In genomic region chr17:51860934-51861561, GRCh38 we compare ENCODE assay signal across 8 cellular contexts.
DNase-seq lines count a peak whose midpoint lies in the region; ATAC-seq and TF ChIP-seq lines count a peak whose summit lies in the region.

No MANE protein-coding gene starts in this region.

- intact Hi-C loops in left lung (cut with DNase I) = no loop called here

- no peak overlapping the region for H3K4me3 Mint-ChIP-seq in activated CD4-positive, alpha-beta memory T cell treated with anti-CD3 and anti-CD28 coated beads, Interleukin-2, amount 10 ng/mL, durations not matched to agents 7 days and 5 days

- in situ Hi-C loops in ACHN (cut with HindIII; ENCODE audit: low pct_ligation_motif_present, low pct_unique_long_range_greater_than_20kb, low sequenced_read_pairs) = no loop called here

- no peak overlapping the region for H3K27ac ChIP-seq in left lung

- H3K27me3 ChIP-seq in MG63 (no peaks in the 10 kb centered on the region), left lung (no peaks in the 10 kb centered on the region)

- H3K36me3 Mint-ChIP-seq in activated CD4-positive, alpha-beta memory T cell treated with anti-CD3 and anti-CD28 coated beads, Interleukin-2, amount 10 ng/mL, durations not matched to agents 7 days and 5 days (ENCODE audit: low read depth) = no peaks in the 10 kb centered on the region

- ATAC-seq in left lung = peak; percentile 49
- no peak for ATAC-seq in GM21390 (IDR thresholded peaks at IDR 0.05; ENCODE audit: unreplicated experiment)
- ATAC-seq in GM21723 (IDR thresholded peaks at IDR 0.05; ENCODE audit: unreplicated experiment) = no peak

- H3K36me3 ChIP-seq in MG63 (no peaks in the 10 kb centered on the region), left lung (no peaks in the 10 kb centered on the region)

- no peaks in the 10 kb centered on the region for H3K4me1 Mint-ChIP-seq in activated CD4-positive, alpha-beta memory T cell treated with anti-CD3 and anti-CD28 coated beads, Interleukin-2, amount 10 ng/mL, durations not matched to agents 7 days and 5 days

- TF ChIP-seq CTCF in GM10248 (IDR thresholded peaks at IDR 0.05; ENCODE audit: control extremely low read depth, extremely low read depth, low read depth, missing control alignments) (peak; percentile 60), left lung (IDR thresholded peaks at IDR 0.05) (peak; percentile 34 to 42)

- CTCF ChIA-PET in GM10248 (lab: Yijun Ruan, JAX) = interaction anchor here (0.7 to 2.2 kb wide), 4 partner anchors 10 to 244 kb away, joined by 3 to 12 read pairs (median 5); no protein-coding TSS in a partner anchor
- CTCF ChIA-PET in activated CD4-positive, alpha-beta memory T cell treated with anti-CD3 and anti-CD28 coated beads, Interleukin-2, amount 10 ng/mL, durations not matched to agents 7 days and 5 days (lab: Charles Lee) = interaction anchor here (0.7 to 1.4 kb wide), 4 partner anchors 10 to 245 kb away, joined by 3 read pairs; no protein-coding TSS in a partner anchor

- no peaks in the 10 kb centered on the region for H3K9me3 Mint-ChIP-seq in activated CD4-positive, alpha-beta memory T cell treated with anti-CD3 and anti-CD28 coated beads, Interleukin-2, amount 10 ng/mL, durations not matched to agents 7 days and 5 days

- no peak overlapping the region for H3K4me3 ChIP-seq in MG63
- H3K4me3 ChIP-seq in left lung = no peak overlapping the region

- peaks cover 5% of the 10 kb centered on the region for H3K27me3 Mint-ChIP-seq in activated CD4-positive, alpha-beta memory T cell treated with anti-CD3 and anti-CD28 coated beads, Interleukin-2, amount 10 ng/mL, durations not matched to agents 7 days and 5 days

- DNase-seq in ACHN = peak; percentile 61
- DNase-seq in GM10248 (ENCODE audit: extremely low spot score) = peak; percentile 19
- peak; percentile 23 for DNase-seq in MG63
- peak; percentile 20 for DNase-seq in activated CD4-positive, alpha-beta memory T cell treated with anti-CD3 and anti-CD28 coated beads, Interleukin-2, amount 10 ng/mL, durations not matched to agents 7 days and 5 days
- no peak for DNase-seq in left lung
- DNase-seq in HCEC 1CT = no peak

- H3K4me1 ChIP-seq in left lung = no peaks in the 10 kb centered on the region

- H3K27ac Mint-ChIP-seq in activated CD4-positive, alpha-beta memory T cell treated with anti-CD3 and anti-CD28 coated beads, Interleukin-2, amount 10 ng/mL, durations not matched to agents 7 days and 5 days = no peak overlapping the region

- POLR2A ChIA-PET in GM10248 (lab: Yijun Ruan, JAX) = no interaction called here
- POLR2A ChIA-PET in activated CD4-positive, alpha-beta memory T cell treated with anti-CD3 and anti-CD28 coated beads, Interleukin-2, amount 10 ng/mL, durations not matched to agents 7 days and 5 days (lab: Charles Lee) = no interaction called here

- H3K9me3 ChIP-seq in MG63 (no peaks in the 10 kb centered on the region), left lung (no peaks in the 10 kb centered on the region)

Comparison
In these comparisons a context has a peak if more than half of its experiments do, and no peak if none do; other contexts are left out.
1. DNase-seq: peak in ACHN (single experiment), GM10248 (single experiment), MG63 (single experiment) and activated CD4-positive, alpha-beta memory T cell treated with anti-CD3 and anti-CD28 coated beads, Interleukin-2, amount 10 ng/mL, durations not matched to agents 7 days and 5 days (single experiment); none in left lung (0 of 2) and HCEC 1CT (single experiment).